In genomic region chr11:128303383-128303782, GRCh38 we compare ENCODE assay signal across 15 cellular contexts.
A peak's percentile ranks its signal among the peaks of the same experiment; 100 is the strongest.
DNase-seq lines count a peak whose midpoint lies in the region; ATAC-seq and TF ChIP-seq lines count a peak whose summit lies in the region.
"Had no signal": no experiment of that assay in that cellular context is flagged by ENCODE, and none has a peak within 500 bp of the region (broad histone marks: within the 10 kb centered on the region; RNA-seq: fewer than 3 reads in every experiment).

No MANE protein-coding gene starts in this region.

- no peaks in the 10 kb centered on the region for H3K36me3 ChIP-seq in Peyer's patch
- H3K36me3 ChIP-seq: esophagus muscularis mucosa, ovary, right lobe of liver had no signal

- POLR2A ChIA-PET in GM10248 (lab: Yijun Ruan, JAX) = interaction anchor here (0.7 kb wide), 1 partner anchor 14 kb away, joined by 6 read pairs; no protein-coding TSS in a partner anchor

- H3K4me3 Mint-ChIP-seq in activated T-cell treated with anti-CD3 and anti-CD28 coated beads, Interleukin-2, amount 50 U/mL, for 24 hours = no peak overlapping the region
- H3K4me3 Mint-ChIP-seq in activated naive CD8-positive, alpha-beta T cell treated with anti-CD3 and anti-CD28 coated beads, Interleukin-2, amount 50 U/mL, for 24 hours = peak overlapping the region; percentile 83
- no peak overlapping the region for H3K4me3 Mint-ChIP-seq in stimulated activated memory B cell treated with anti-CD40 and anti-IgM and Interleukin-4, amounts not matched to agents 10 μg/mL and 1 μg/mL and 100 μg/mL, for 72 hours

- DNase-seq in activated T-cell treated with anti-CD3 and anti-CD28 coated beads, Interleukin-2, amount 50 U/mL, for 24 hours = no peak
- DNase-seq in activated T-cell treated with anti-CD3 and anti-CD28 coated beads for 4 hours (no peak), Peyer's patch (no peak), NCI-H69 (lab: John Stamatoyannopoulos, UW) (no peak), GM10248 (ENCODE audit: extremely low spot score) (no peak)
- no peak for DNase-seq in activated naive CD8-positive, alpha-beta T cell treated with anti-CD3 and anti-CD28 coated beads, Interleukin-2, amount 50 U/mL, for 24 hours
- no peak for DNase-seq in activated effector memory CD4-positive, alpha-beta T cell treated with anti-CD3 and anti-CD28 coated beads, Interleukin-2, amount 50 U/mL, for 16 hours
- DNase-seq: left ventricle myocardium superior, NCI-H146, NCI-H2227 treated with DMSO at 0.1 percent for 48 hours, ovary, right lobe of liver had no signal

- H3K27me3 Mint-ChIP-seq in activated T-cell treated with anti-CD3 and anti-CD28 coated beads, Interleukin-2, amount 50 U/mL, for 24 hours = no peaks in the 10 kb centered on the region
- no peaks in the 10 kb centered on the region for H3K27me3 Mint-ChIP-seq in activated naive CD8-positive, alpha-beta T cell treated with anti-CD3 and anti-CD28 coated beads, Interleukin-2, amount 50 U/mL, for 24 hours
- no peaks in the 10 kb centered on the region for H3K27me3 Mint-ChIP-seq in stimulated activated memory B cell treated with anti-CD40 and anti-IgM and Interleukin-4, amounts not matched to agents 10 μg/mL and 1 μg/mL and 100 μg/mL, for 72 hours

- H3K27ac ChIP-seq in Peyer's patch = peak overlapping the region; percentile 47 to 77 (median 59)
- H3K27ac ChIP-seq: esophagus muscularis mucosa, ovary, right lobe of liver had no signal

- no peak for TF ChIP-seq CTCF in Peyer's patch (IDR thresholded peaks at IDR 0.05)
- no peak for TF ChIP-seq CTCF in GM10248 (IDR thresholded peaks at IDR 0.05; ENCODE audit: control extremely low read depth, extremely low read depth, low read depth, missing control alignments)

- H3K36me3 Mint-ChIP-seq in activated T-cell treated with anti-CD3 and anti-CD28 coated beads, Interleukin-2, amount 50 U/mL, for 24 hours (ENCODE audit: low read depth) = peaks cover 8% of the 10 kb centered on the region
- H3K36me3 Mint-ChIP-seq in activated naive CD8-positive, alpha-beta T cell treated with anti-CD3 and anti-CD28 coated beads, Interleukin-2, amount 50 U/mL, for 24 hours (ENCODE audit: low read depth) = peaks cover 4% of the 10 kb centered on the region
- no peaks in the 10 kb centered on the region for H3K36me3 Mint-ChIP-seq in stimulated activated memory B cell treated with anti-CD40 and anti-IgM and Interleukin-4, amounts not matched to agents 10 μg/mL and 1 μg/mL and 100 μg/mL, for 72 hours

- ATAC-seq in activated naive CD8-positive, alpha-beta T cell treated with anti-CD3 and anti-CD28 coated beads, Interleukin-2, amount 50 U/mL, for 24 hours = no peak
- no peak for ATAC-seq in stimulated activated memory B cell treated with anti-CD40 and anti-IgM and Interleukin-4, amounts not matched to agents 10 μg/mL and 1 μg/mL and 100 μg/mL, for 72 hours
- ATAC-seq: left ventricle myocardium superior, right lobe of liver, SK-N-SH treated with all-trans-retinoic acid at 6 μM for 48 hours had no signal

- no peaks in the 10 kb centered on the region for H3K9me3 Mint-ChIP-seq in activated T-cell treated with anti-CD3 and anti-CD28 coated beads, Interleukin-2, amount 50 U/mL, for 24 hours
- peaks cover 3% of the 10 kb centered on the region for H3K9me3 Mint-ChIP-seq in activated naive CD8-positive, alpha-beta T cell treated with anti-CD3 and anti-CD28 coated beads, Interleukin-2, amount 50 U/mL, for 24 hours
- no peaks in the 10 kb centered on the region for H3K9me3 Mint-ChIP-seq in stimulated activated memory B cell treated with anti-CD40 and anti-IgM and Interleukin-4, amounts not matched to agents 10 μg/mL and 1 μg/mL and 100 μg/mL, for 72 hours

- H3K4me1 Mint-ChIP-seq in activated T-cell treated with anti-CD3 and anti-CD28 coated beads, Interleukin-2, amount 50 U/mL, for 24 hours (ENCODE audit: low read depth) = peaks cover 89% of the 10 kb centered on the region
- peaks cover 88% of the 10 kb centered on the region for H3K4me1 Mint-ChIP-seq in activated naive CD8-positive, alpha-beta T cell treated with anti-CD3 and anti-CD28 coated beads, Interleukin-2, amount 50 U/mL, for 24 hours
- peaks cover 66% of the 10 kb centered on the region for H3K4me1 Mint-ChIP-seq in stimulated activated memory B cell treated with anti-CD40 and anti-IgM and Interleukin-4, amounts not matched to agents 10 μg/mL and 1 μg/mL and 100 μg/mL, for 72 hours

- CTCF ChIA-PET in GM10248 (lab: Yijun Ruan, JAX) = interaction anchor here (1.1 to 6.0 kb wide), 3 partner anchors 13 to 170 kb away, joined by 3 to 28 read pairs (median 3); no protein-coding TSS in a partner anchor

- H3K9me3 ChIP-seq in Peyer's patch = no peaks in the 10 kb centered on the region
- H3K9me3 ChIP-seq: esophagus muscularis mucosa, ovary, right lobe of liver had no signal

- peaks cover 0 to 17% (median 4%) of the 10 kb centered on the region in 4 donors for H3K4me1 ChIP-seq in Peyer's patch
- H3K4me1 ChIP-seq: right lobe of liver had no signal

- TF ChIP-seq POLR2A in Peyer's patch (IDR thresholded peaks at IDR 0.05) = no peak

- no peak overlapping the region for H3K4me3 ChIP-seq in Peyer's patch
- H3K4me3 ChIP-seq: esophagus muscularis mucosa, ovary, right lobe of liver had no signal

- no peaks in the 10 kb centered on the region for H3K27me3 ChIP-seq in Peyer's patch
- H3K27me3 ChIP-seq: esophagus muscularis mucosa, ovary, right lobe of liver had no signal

- H3K27ac Mint-ChIP-seq in activated T-cell treated with anti-CD3 and anti-CD28 coated beads, Interleukin-2, amount 50 U/mL, for 24 hours = peak overlapping the region; percentile 95
- H3K27ac Mint-ChIP-seq in activated naive CD8-positive, alpha-beta T cell treated with anti-CD3 and anti-CD28 coated beads, Interleukin-2, amount 50 U/mL, for 24 hours = peak overlapping the region; percentile 88
- peak overlapping the region; percentile 55 for H3K27ac Mint-ChIP-seq in stimulated activated memory B cell treated with anti-CD40 and anti-IgM and Interleukin-4, amounts not matched to agents 10 μg/mL and 1 μg/mL and 100 μg/mL, for 72 hours
